8 cellular contexts compared by ENCODE assay signal in the genomic region with DNA sequence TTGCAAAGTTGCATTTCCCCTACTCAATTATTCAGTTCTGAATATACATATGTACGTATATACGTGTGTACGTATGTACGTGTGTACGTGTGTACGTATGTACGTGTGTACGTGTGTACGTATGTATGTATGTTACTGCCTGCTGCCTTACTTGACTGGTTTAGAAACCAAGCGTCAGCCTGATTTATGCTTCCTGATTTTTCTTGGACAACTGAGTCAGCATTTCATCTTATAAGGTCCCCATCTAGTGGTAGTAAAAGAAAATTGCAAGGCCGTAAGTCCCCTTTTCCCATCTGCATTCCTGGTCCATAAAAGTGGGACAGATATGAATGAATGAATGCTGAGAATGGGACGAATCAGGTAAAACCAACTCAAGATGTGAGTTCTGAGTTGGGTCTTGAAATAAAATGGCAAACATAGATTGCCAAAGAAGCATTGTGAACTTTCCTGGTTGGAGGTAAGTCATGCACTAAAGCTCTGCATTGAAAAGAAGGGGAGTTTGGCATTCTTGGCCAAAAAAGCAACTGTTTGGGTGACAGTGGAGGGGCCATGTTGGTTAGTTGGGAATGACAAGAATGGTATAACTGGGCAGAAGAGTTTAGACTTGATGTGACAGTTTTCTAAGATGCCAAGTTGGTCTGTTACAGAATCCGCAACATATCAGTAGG.
DNase-seq lines count a peak whose midpoint lies in the region; ATAC-seq, FAIRE-seq and TF ChIP-seq lines count a peak whose summit lies in the region.

No MANE protein-coding gene starts in this region.

- no peaks in the 10 kb centered on the region for H3K4me1 ChIP-seq in gastrocnemius medialis

- H3K4me1 Mint-ChIP-seq in activated T-helper 17 cell treated with anti-CD3 and anti-CD28 coated beads, Interleukin-2, amount 50 U/mL, for 72 hours, result no peaks in the 10 kb centered on the region

- no peak overlapping the region for H3K4me3 ChIP-seq in gastrocnemius medialis

- H3K27me3 Mint-ChIP-seq in activated T-helper 17 cell treated with anti-CD3 and anti-CD28 coated beads, Interleukin-2, amount 50 U/mL, for 72 hours, result peaks cover 4% of the 10 kb centered on the region

- in situ Hi-C loops in gastrocnemius medialis (cut with MboI; ENCODE audit: low sequenced_read_pairs in 4 of 4), result loop anchor here in 3 of 4 donors (5.0 to 10.0 kb wide), 4 partner anchors 208 to 341 kb away; no protein-coding TSS in a partner anchor

- no peaks in the 10 kb centered on the region for H3K36me3 Mint-ChIP-seq in activated T-helper 17 cell treated with anti-CD3 and anti-CD28 coated beads, Interleukin-2, amount 50 U/mL, for 72 hours (ENCODE audit: low read depth)

- peak; percentile 61 to 78 (median 69) for TF ChIP-seq CTCF in gastrocnemius medialis (IDR thresholded peaks at IDR 0.05 in 4 of 5, conservative IDR thresholded peaks at IDR 0.05 in 1 of 5)

- DNase-seq in DMS53 (lab: John Stamatoyannopoulos, UW), result peak; percentile 74
- peak; percentile 51 for DNase-seq in LHCN-M2 (ENCODE audit: low read depth)
- DNase-seq in frontal cortex (ENCODE audit: low spot score in 2 of 2), result peak; percentile 6 to 48
- DNase-seq in gastrocnemius medialis, result no peak
- DNase-seq in NK-92 treated with Interleukin-12 subunit alpha and Interleukin-12 subunit beta, amount 100 ng/mL, for 24 hours (lab: John Stamatoyannopoulos, UW), result no peak

- H3K4me3 Mint-ChIP-seq in activated T-helper 17 cell treated with anti-CD3 and anti-CD28 coated beads, Interleukin-2, amount 50 U/mL, for 72 hours, result no peak overlapping the region

- no peak overlapping the region for H3K27ac ChIP-seq in gastrocnemius medialis

- H3K36me3 ChIP-seq in gastrocnemius medialis, result no peaks in the 10 kb centered on the region

- intact Hi-C loops in gastrocnemius medialis (cut with DNase I; ENCODE audit: low total_unique reads), result loop anchor here (5.0 kb wide), 1 partner anchor 211 kb away; no protein-coding TSS in a partner anchor

- ATAC-seq in SK-N-SH treated with all-trans-retinoic acid at 6 μM for 48 hours (peak; percentile 73), gastrocnemius medialis (peak; percentile 63 to 65), HG03097 (IDR thresholded peaks at IDR 0.05; ENCODE audit: low FRiP score, unreplicated experiment) (no peak)
- no peak for ATAC-seq in activated T-helper 17 cell treated with anti-CD3 and anti-CD28 coated beads, Interleukin-2, amount 50 U/mL, for 72 hours (replicated peaks)

- H3K9me3 ChIP-seq in gastrocnemius medialis, result no peaks in the 10 kb centered on the region

- H3K27me3 ChIP-seq in gastrocnemius medialis, result no peaks in the 10 kb centered on the region

- H3K9me3 Mint-ChIP-seq in activated T-helper 17 cell treated with anti-CD3 and anti-CD28 coated beads, Interleukin-2, amount 50 U/mL, for 72 hours, result no peaks in the 10 kb centered on the region

- no peak for FAIRE-seq in frontal cortex (lab: Jason Lieb, UNC)

- no peak overlapping the region for H3K27ac Mint-ChIP-seq in activated T-helper 17 cell treated with anti-CD3 and anti-CD28 coated beads, Interleukin-2, amount 50 U/mL, for 72 hours

- no peak for TF ChIP-seq POLR2A in gastrocnemius medialis (IDR thresholded peaks at IDR 0.05)

TF ChIP-seq in SK-N-SH treated with all-trans-retinoic acid at 6 μM for 48 hours, 23 proteins besides CTCF, POLR2A, EP300 and RAD21:
- TF ChIP-seq ISL1 (CRISPR knock-in tag; IDR thresholded peaks at IDR 0.05), result no peak
- TF ChIP-seq BACH2 (CRISPR knock-in tag; IDR thresholded peaks at IDR 0.05; ENCODE audit: borderline replicate concordance), result no peak
- TF ChIP-seq ZC3H10 (CRISPR knock-in tag; IDR thresholded peaks at IDR 0.05), result no peak
- TF ChIP-seq OSR1 (CRISPR knock-in tag; IDR thresholded peaks at IDR 0.05), result no peak
- TF ChIP-seq SNAI2 (CRISPR knock-in tag; IDR thresholded peaks at IDR 0.05), result no peak
- TF ChIP-seq TCF4 (CRISPR knock-in tag; IDR thresholded peaks at IDR 0.05; ENCODE audit: borderline replicate concordance), result no peak
- no peak for TF ChIP-seq CSDC2 (CRISPR knock-in tag; IDR thresholded peaks at IDR 0.05)
- no peak for TF ChIP-seq ARNTL (CRISPR knock-in tag; IDR thresholded peaks at IDR 0.05; ENCODE audit: borderline replicate concordance, low read depth)

Comparison
In these comparisons a context has a peak if more than half of its experiments do, and no peak if none do; other contexts are left out.
1. DNase-seq: peak in DMS53 (single experiment), LHCN-M2 (single experiment) and frontal cortex (2 of 2); none in gastrocnemius medialis (0 of 2) and NK-92 treated with Interleukin-12 subunit alpha and Interleukin-12 subunit beta, amount 100 ng/mL, for 24 hours (single experiment).
2. ATAC-seq: peak in SK-N-SH treated with all-trans-retinoic acid at 6 μM for 48 hours (single experiment) and gastrocnemius medialis (2 of 2); none in HG03097 (single experiment) and activated T-helper 17 cell treated with anti-CD3 and anti-CD28 coated beads, Interleukin-2, amount 50 U/mL, for 72 hours (single experiment).